Comparison of ENCODE assay signal across 14 cellular contexts in genomic region chr10:114604357-114605129, GRCh38. TPM values are rescaled to one million over a fixed set of nuclear protein-coding genes. Genes with fewer than 3 reads are reported as not detected.
DNase-seq lines count a peak whose midpoint lies in the region; ATAC-seq and TF ChIP-seq lines count a peak whose summit lies in the region.
"Had no signal": no experiment of that assay in that cellular context is flagged by ENCODE, and none has a peak within 500 bp of the region (broad histone marks: within the 10 kb centered on the region; RNA-seq: fewer than 3 reads in every experiment).

No MANE protein-coding gene starts in this region.

- DNase-seq in Calu3 (no peak), fibroblast of the aortic adventitia (ENCODE audit: low read depth) (peak; percentile 30), pons (ENCODE audit: low spot score) (peak; percentile 28), T-helper 9 cell (no peak)
- DNase-seq in effector CD8-positive, alpha-beta T cell (lab: John Stamatoyannopoulos, UW) = no peak
- DNase-seq: activated CD4-positive, alpha-beta T cell treated with anti-CD3 and anti-CD28 coated beads for 48 hours; Karpas-422; NCI-H1694 had no signal

- H3K4me1 Mint-ChIP-seq in Calu3 (ENCODE audit: low read depth, unreplicated experiment) = peaks cover 38% of the 10 kb centered on the region

- no peaks in the 10 kb centered on the region for H3K9me3 Mint-ChIP-seq in Calu3 (ENCODE audit: low read depth, unreplicated experiment)
- H3K9me3 Mint-ChIP-seq: dendritic cell treated with granulocyte-macrophage colony-stimulating factor and Interleukin-4, amounts not matched to agents 40 ng/mL and 50 ng/mL, for 4 days had no signal

- H3K27me3 Mint-ChIP-seq in Calu3 (ENCODE audit: unreplicated experiment) = no peaks in the 10 kb centered on the region
- H3K27me3 Mint-ChIP-seq: dendritic cell treated with granulocyte-macrophage colony-stimulating factor and Interleukin-4, amounts not matched to agents 40 ng/mL and 50 ng/mL, for 4 days had no signal

- H3K4me3 ChIP-seq in fibroblast of the aortic adventitia (ENCODE audit: low read depth, low read length) = no peak overlapping the region
- H3K4me3 ChIP-seq: BLaER1 treated with 17β-estradiol and CSF1 and Interleukin-3, amounts not matched to agents 10 nM and 100 nM; thoracic aorta had no signal

- TF ChIP-seq CTCF in Calu3 (IDR thresholded peaks at IDR 0.05; ENCODE audit: unreplicated experiment) (no peak), fibroblast of the aortic adventitia (IDR thresholded peaks at IDR 0.05; ENCODE audit: insufficient read depth, low read length) (no peak)

- CTCF ChIA-PET in Calu3 (lab: Charles Lee) = interaction anchor here (0.7 to 1.0 kb wide), 2 partner anchors 8 to 259 kb away, joined by 3 read pairs; no protein-coding TSS in a partner anchor

- peak; percentile 7 for ATAC-seq in HG03432 (IDR thresholded peaks at IDR 0.05; ENCODE audit: unreplicated experiment)
- no peak for ATAC-seq in HG02973 (IDR thresholded peaks at IDR 0.05; ENCODE audit: unreplicated experiment)
- ATAC-seq in GM19328 (IDR thresholded peaks at IDR 0.05; ENCODE audit: unreplicated experiment) = no peak

- H3K27ac Mint-ChIP-seq in Calu3 (ENCODE audit: unreplicated experiment) = peak overlapping the region; percentile 41
- H3K27ac Mint-ChIP-seq: dendritic cell treated with granulocyte-macrophage colony-stimulating factor and Interleukin-4, amounts not matched to agents 40 ng/mL and 50 ng/mL, for 4 days had no signal

- H3K4me3 Mint-ChIP-seq in Calu3 (ENCODE audit: low read depth, unreplicated experiment) = no peak overlapping the region
- H3K4me3 Mint-ChIP-seq: dendritic cell treated with granulocyte-macrophage colony-stimulating factor and Interleukin-4, amounts not matched to agents 40 ng/mL and 50 ng/mL, for 4 days had no signal

- intact Hi-C loops in Calu3 (cut with micrococcal nuclease; ENCODE audit: unreplicated experiment) = no loop called here

- no peaks in the 10 kb centered on the region for H3K36me3 Mint-ChIP-seq in Calu3 (ENCODE audit: insufficient read depth, unreplicated experiment)

- no TSS peak for BruUV-seq in Calu3 (replicated peaks; lab: Mats Ljungman, UMichigan)

RNA-seq across cellular contexts. Expression of gene ABLIM1, which starts 53.5 kb away (rescaled TPM):
- total RNA-seq in Calu3 (2022) = 81.1 and 89.4 TPM in 2 replicates
- 14.4 and 36.1 TPM in 2 replicates for total RNA-seq in fibroblast of the aortic adventitia (ENCODE audit: low replicate concordance)

Comparison
In these comparisons a context has a peak if more than half of its experiments do, and no peak if none do; other contexts are left out.
1. DNase-seq: peak in fibroblast of the aortic adventitia (single experiment) and pons (single experiment); none in Calu3 (single experiment), effector CD8-positive, alpha-beta T cell (single experiment) and T-helper 9 cell (single experiment).